Comparison of ENCODE assay signal across 1 cellular context in genomic region chr6:34248727-34249468, GRCh38.
TF ChIP-seq lines count a peak whose summit lies in the region.

Gene SMIM29, minus strand, starts transcription at chr6:34249006. Its CDS starts 1,215 bp downstream, at chr6:34247791.

TF ChIP-seq in GM23338, 12 proteins besides CTCF, POLR2A, EP300 and RAD21 (continued from another document):
- TF ChIP-seq ZNF114 (CRISPR knock-in tag; IDR thresholded peaks at IDR 0.05) (no peak), NANOG (IDR thresholded peaks at IDR 0.05; ENCODE audit: borderline replicate concordance) (no peak), EZH2phosphoT487 (IDR thresholded peaks at IDR 0.05; ENCODE audit: unreplicated experiment) (no peak), REST (IDR thresholded peaks at IDR 0.05; ENCODE audit: unreplicated experiment) (no peak)
- TF ChIP-seq, protein P1, sequence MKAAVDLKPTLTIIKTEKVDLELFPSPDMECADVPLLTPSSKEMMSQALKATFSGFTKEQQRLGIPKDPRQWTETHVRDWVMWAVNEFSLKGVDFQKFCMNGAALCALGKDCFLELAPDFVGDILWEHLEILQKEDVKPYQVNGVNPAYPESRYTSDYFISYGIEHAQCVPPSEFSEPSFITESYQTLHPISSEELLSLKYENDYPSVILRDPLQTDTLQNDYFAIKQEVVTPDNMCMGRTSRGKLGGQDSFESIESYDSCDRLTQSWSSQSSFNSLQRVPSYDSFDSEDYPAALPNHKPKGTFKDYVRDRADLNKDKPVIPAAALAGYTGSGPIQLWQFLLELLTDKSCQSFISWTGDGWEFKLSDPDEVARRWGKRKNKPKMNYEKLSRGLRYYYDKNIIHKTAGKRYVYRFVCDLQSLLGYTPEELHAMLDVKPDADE (IDR thresholded peaks at IDR 0.05), result no peak
